In genomic region chr17:81414751-81415516, GRCh38 we compare ENCODE assay signal across 16 cellular contexts.
"Had no signal": no experiment of that assay in that cellular context is flagged by ENCODE, and none has a peak within 500 bp of the region (broad histone marks: within the 10 kb centered on the region; RNA-seq: fewer than 3 reads in every experiment).

No MANE protein-coding gene starts in this region.

- H3K27ac Mint-ChIP-seq: activated CD4-positive, alpha-beta memory T cell treated with anti-CD3 and anti-CD28 coated beads, Interleukin-2, amount 10 ng/mL, durations not matched to agents 7 days and 5 days; activated naive CD8-positive, alpha-beta T cell; neural progenitor cell had no signal

- H3K36me3 ChIP-seq: neural progenitor cell, ovary, right lobe of liver, thoracic aorta had no signal

- H3K9ac ChIP-seq: neural progenitor cell had no signal

- H3K9me3 ChIP-seq: body of pancreas, ovary, right lobe of liver, thoracic aorta had no signal

- ATAC-seq: body of pancreas, right lobe of liver, WTC11 had no signal

- H3K9me3 Mint-ChIP-seq: neural progenitor cell, WTC11 had no signal

- H3K4me1 Mint-ChIP-seq: WTC11 had no signal

- H3K4me1 ChIP-seq: right lobe of liver had no signal

- H3K4me2 ChIP-seq: neural progenitor cell had no signal

- DNase-seq: activated CD4-positive, alpha-beta memory T cell treated with anti-CD3 and anti-CD28 coated beads, Interleukin-2, amount 10 ng/mL, durations not matched to agents 7 days and 5 days; activated CD4-positive, alpha-beta T cell treated with anti-CD3 and anti-CD28 coated beads for 4 hours; activated gamma-delta T cell treated with Interleukin-2 at 50 U/mL for 16 hours; activated T-cell treated with anti-CD3 and anti-CD28 coated beads, Interleukin-2, amount 50 U/mL, for 48 hours; amniotic stem cell; body of pancreas; caudate nucleus; islet precursor cell; naive B cell; ovary; right lobe of liver had no signal

- H3K4me3 ChIP-seq: body of pancreas, lung, neural progenitor cell, ovary, right lobe of liver, thoracic aorta had no signal

- H3K27me3 Mint-ChIP-seq: activated naive CD8-positive, alpha-beta T cell had no signal

- H3K27me3 ChIP-seq: body of pancreas, neural progenitor cell, ovary, right lobe of liver had no signal

- H3K27ac ChIP-seq: body of pancreas, neural progenitor cell, ovary, right lobe of liver had no signal

- H3K4me3 Mint-ChIP-seq: activated CD4-positive, alpha-beta memory T cell treated with anti-CD3 and anti-CD28 coated beads, Interleukin-2, amount 10 ng/mL, durations not matched to agents 7 days and 5 days; activated naive CD8-positive, alpha-beta T cell; neural progenitor cell; WTC11 had no signal

- H2AFZ ChIP-seq: neural progenitor cell had no signal

- H3K36me3 Mint-ChIP-seq: activated naive CD8-positive, alpha-beta T cell; naive B cell; WTC11 had no signal
